ENCODE assay signal across 5 cellular contexts in the genomic region with DNA sequence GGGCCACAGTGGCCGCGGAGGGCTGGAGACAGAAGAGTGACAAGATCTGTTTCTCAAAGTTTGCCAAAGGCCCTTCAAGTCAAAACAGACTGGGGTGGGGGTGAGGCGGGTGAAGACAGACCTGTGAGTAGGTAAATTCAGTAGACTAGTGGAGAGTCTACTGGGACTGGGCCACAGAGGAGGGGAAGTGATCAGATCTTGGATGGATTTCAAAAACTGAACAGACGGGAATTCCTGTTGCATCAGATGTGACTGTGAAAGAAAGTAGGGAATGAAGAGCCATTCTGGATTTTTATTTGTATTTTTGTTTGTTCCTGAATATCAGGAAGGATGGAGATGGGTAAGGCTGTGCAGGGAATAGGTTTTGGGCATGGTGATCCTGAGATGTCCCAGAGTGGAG. TPM values are rescaled to one million over a fixed set of nuclear protein-coding genes. Genes with fewer than 3 reads are reported as not detected.
A peak's percentile ranks its signal among the peaks of the same experiment; 100 is the strongest.
DNase-seq lines count a peak whose midpoint lies in the region; ATAC-seq, FAIRE-seq and TF ChIP-seq lines count a peak whose summit lies in the region.
"Not testable (repeated sequence)": the region's sequence is repeated elsewhere in the genome, so short reads cannot be mapped to it uniquely, and the experiment has no call there.

No MANE protein-coding gene starts in this region.

- CTCF ChIA-PET in PC-9 (lab: Charles Lee): not testable (repeated sequence)

- not testable (repeated sequence) for TF ChIP-seq CTCF in PC-9 (conservative IDR thresholded peaks at IDR 0.05); ascending aorta (IDR thresholded peaks at IDR 0.05); foreskin keratinocyte (conservative IDR thresholded peaks at IDR 0.05); natural killer cell (IDR thresholded peaks at IDR 0.05)

- peaks cover 31% of the 10 kb centered on the region for H3K79me2 ChIP-seq in PC-9 (ENCODE audit: low read depth)

- ATAC-seq in foreskin keratinocyte: peak; percentile 6
- not testable (repeated sequence) for ATAC-seq in natural killer cell

- intact Hi-C loops in PC-9 (cut with micrococcal nuclease; ENCODE audit: unreplicated experiment); ascending aorta (cut with DNase I); natural killer cell (cut with micrococcal nuclease): not testable (repeated sequence)

- FAIRE-seq in GM19239 (lab: Jason Lieb, UNC): peak; percentile 84

- not testable (repeated sequence) for H3K27me3 ChIP-seq in PC-9 (ENCODE audit: insufficient read depth, low read depth); ascending aorta; foreskin keratinocyte

- not testable (repeated sequence) for H3K27me3 Mint-ChIP-seq in natural killer cell (ENCODE audit: low read depth in 2 of 2)

- H2AFZ ChIP-seq in PC-9: not testable (repeated sequence)

- not testable (repeated sequence) for DNase-seq in GM19239 (ENCODE audit: insufficient read length, low spot score); PC-9; ascending aorta (ENCODE audit: low spot score in 2 of 2); foreskin keratinocyte; natural killer cell

- peaks cover 18 to 38% of the 10 kb centered on the region in 2 donors for H3K4me1 Mint-ChIP-seq in natural killer cell

- H3K4me1 ChIP-seq in PC-9 (replicated peaks; ENCODE audit: insufficient read depth); ascending aorta; foreskin keratinocyte: not testable (repeated sequence)

- not testable (repeated sequence) for H4K20me1 ChIP-seq in PC-9 (ENCODE audit: insufficient read depth)

- peak overlapping the region; percentile 49 for H3K4me3 Mint-ChIP-seq in natural killer cell

- H3K27ac ChIP-seq in PC-9, ascending aorta, foreskin keratinocyte: not testable (repeated sequence)

- not testable (repeated sequence) for H3F3A ChIP-seq in PC-9 (ENCODE audit: insufficient read depth, low read depth)

- H3K9me3 Mint-ChIP-seq in natural killer cell: peaks cover 11 to 18% of the 10 kb centered on the region in 2 donors

- peaks cover 24% of the 10 kb centered on the region; the same call in 1 of the 2 replicates for H3K9me3 ChIP-seq in PC-9 (ENCODE audit: insufficient read depth, low read depth)
- H3K9me3 ChIP-seq in ascending aorta: peaks cover 11 to 54% of the 10 kb centered on the region in 2 donors

- H3K4me2 ChIP-seq in PC-9: peak overlapping the region; percentile 87

- not testable (repeated sequence) for BruUV-seq in PC-9 (replicated peaks; lab: Mats Ljungman, UMichigan)

- H3K9me2 ChIP-seq in PC-9 (ENCODE audit: insufficient read depth): not testable (repeated sequence)

- H3K4me3 ChIP-seq in PC-9 (peak overlapping the region; percentile 91), ascending aorta (peak overlapping the region; percentile 5 to 74)

- peaks cover 57% of the 10 kb centered on the region for H3K36me3 Mint-ChIP-seq in natural killer cell

- H3K36me3 ChIP-seq in PC-9 (ENCODE audit: low read depth) (peaks cover 29% of the 10 kb centered on the region), ascending aorta (peaks cover 11 to 23% of the 10 kb centered on the region in 2 donors)

- H3K27ac Mint-ChIP-seq in natural killer cell: peak overlapping the region; percentile 69 to 73

- POLR2A ChIA-PET in PC-9 (lab: Charles Lee; ENCODE audit: unreplicated experiment): interaction anchor here (0.6 kb wide), 2 partner anchors 151 to 544 kb away, joined by 3 to 6 read pairs; no protein-coding TSS in a partner anchor

RNA-seq across cellular contexts. Expression of a gene that starts 0.7 kb away (rescaled TPM):
- total RNA-seq in PC-9 (2021): 12.1 and 14.0 TPM in 2 replicates
- not detected for total RNA-seq in ascending aorta
- 6.8 and 7.6 TPM in 2 replicates for total RNA-seq in foreskin keratinocyte
- 2.5 and 2.8 TPM in 2 replicates for polyA plus RNA-seq in foreskin keratinocyte
- 10 to 100 TPM in 2 of 3 donors, 1 to 10 TPM in 1; 4.3 to 10.2 (median 10.2) TPM for total RNA-seq in natural killer cell

RNA-seq across cellular contexts. Expression of a gene that starts 12.8 kb away (rescaled TPM):
- 12.9 and 15.2 TPM in 2 replicates for total RNA-seq in PC-9 (2021)
- total RNA-seq in ascending aorta: 5.3 TPM
- 6.7 and 9.8 TPM in 2 replicates for total RNA-seq in foreskin keratinocyte
- 4.1 and 4.4 TPM in 2 replicates for polyA plus RNA-seq in foreskin keratinocyte
- 10 to 100 TPM in 1 of 3 donors, 1 to 10 TPM in 2; 5.9 to 11.3 (median 8.5) TPM for total RNA-seq in natural killer cell

RNA-seq across cellular contexts. Expression of a gene that starts 23.0 kb away (rescaled TPM):
- total RNA-seq in PC-9 (2021) (8.3 and 9.1 TPM in 2 replicates), ascending aorta (3.7 TPM), foreskin keratinocyte (9.1 and 10.9 TPM in 2 replicates), natural killer cell (1 to 10 TPM; 1.3 to 3.5 (median 1.4) TPM)
- polyA plus RNA-seq in foreskin keratinocyte: 1.4 TPM in 2 replicates

RNA-seq across cellular contexts. Expression of a gene that starts 26.8 kb away (rescaled TPM):
- 5.2 and 6.5 TPM in 2 replicates for total RNA-seq in PC-9 (2021)
- 2.2 TPM for total RNA-seq in ascending aorta
- total RNA-seq in foreskin keratinocyte: 4.7 and 5.6 TPM in 2 replicates
- polyA plus RNA-seq in foreskin keratinocyte: 1.4 TPM in 2 replicates
- 10 to 100 TPM in 1 of 3 donors, 1 to 10 TPM in 2; 7.1 to 12.1 (median 8.6) TPM for total RNA-seq in natural killer cell

RNA-seq across cellular contexts. Expression of a gene that starts 43.5 kb away (rescaled TPM):
- total RNA-seq in PC-9 (2021) (0.70 and 0.98 TPM in 2 replicates), ascending aorta (not detected), foreskin keratinocyte (0.14 and 0.18 TPM in 2 replicates), natural killer cell (under 1 TPM in 1 of 3 donors, not detected in 2; 0.40 TPM)
- polyA plus RNA-seq in foreskin keratinocyte: 0.03 and 0.09 TPM in 2 replicates
